In genomic region chr1:246435421-246436041, GRCh38 we compare ENCODE assay signal across 15 cellular contexts.
DNase-seq lines count a peak whose midpoint lies in the region.
"Had no signal": no experiment of that assay in that cellular context is flagged by ENCODE, and none has a peak within 500 bp of the region (broad histone marks: within the 10 kb centered on the region; RNA-seq: fewer than 3 reads in every experiment).

No MANE protein-coding gene starts in this region.

- peak overlapping the region; percentile 57 for H2AFZ ChIP-seq in ACC112 (ENCODE audit: low read length, unreplicated experiment)

- H3K9me3 ChIP-seq in adipocyte (ENCODE audit: control insufficient read depth, low read length), result no peaks in the 10 kb centered on the region
- no peaks in the 10 kb centered on the region; the same call in 1 of the 2 replicates for H3K9me3 ChIP-seq in iPS-20b (ENCODE audit: insufficient read depth, low read depth, low read length)
- H3K9me3 ChIP-seq: body of pancreas, left lung had no signal

- no peaks in the 10 kb centered on the region for H3K27me3 ChIP-seq in ACC112 (ENCODE audit: insufficient read depth, low read length)
- no peaks in the 10 kb centered on the region for H3K27me3 ChIP-seq in adipocyte (replicated peaks; ENCODE audit: control insufficient read depth, insufficient read depth, low read length)
- H3K27me3 ChIP-seq in iPS-20b (ENCODE audit: insufficient read depth, low read length), result no peaks in the 10 kb centered on the region
- H3K27me3 ChIP-seq: body of pancreas, left lung had no signal

- peak overlapping the region; percentile 55 for H3K27ac ChIP-seq in ACC112 (ENCODE audit: low read depth, low read length)
- peak overlapping the region; percentile 65 for H3K27ac ChIP-seq in iPS-20b (ENCODE audit: low read length)
- H3K27ac ChIP-seq: body of pancreas, HL-60, left lung had no signal

- H3K9ac ChIP-seq in adipocyte (ENCODE audit: low read length), result no peak overlapping the region
- H3K9ac ChIP-seq in iPS-20b (ENCODE audit: low read depth, low read length), result no peak overlapping the region

- peaks cover 4% of the 10 kb centered on the region for H3K79me2 ChIP-seq in ACC112 (ENCODE audit: control insufficient read depth, insufficient read depth, low read length, unreplicated experiment)

- H3K4me1 ChIP-seq in ACC112 (ENCODE audit: control insufficient read depth, insufficient read depth, low read length, unreplicated experiment), result peaks cover 20% of the 10 kb centered on the region
- H3K4me1 ChIP-seq in adipocyte (ENCODE audit: control insufficient read depth, insufficient read depth, low read length), result peaks cover 16% of the 10 kb centered on the region
- H3K4me1 ChIP-seq in iPS-20b (ENCODE audit: insufficient read depth, low read length), result peaks cover 20% of the 10 kb centered on the region
- H3K4me1 ChIP-seq: body of pancreas, left lung had no signal

- DNase-seq in HS-27A (ENCODE audit: low read depth), result peak; percentile 15
- DNase-seq in adipocyte (ENCODE audit: low read depth), result no peak
- no peak for DNase-seq in NOMO-1 (lab: John Stamatoyannopoulos, UW; ENCODE audit: unreplicated experiment in 2 of 2)
- DNase-seq in SKM-1 treated with dmso at 0.1 percent for 144 hours (lab: John Stamatoyannopoulos, UW; ENCODE audit: unreplicated experiment), result no peak
- DNase-seq in NCI-H187 treated with DMSO at 0.1 percent for 48 hours (lab: John Stamatoyannopoulos, UW), result no peak
- no peak for DNase-seq in activated effector memory CD4-positive, alpha-beta T cell treated with anti-CD3 and anti-CD28 coated beads, Interleukin-2, amount 50 U/mL, for 16 hours
- DNase-seq: activated CD4-positive, alpha-beta T cell treated with anti-CD3 and anti-CD28 coated beads for 1 hour; activated naive CD4-positive, alpha-beta T cell treated with anti-CD3 and anti-CD28 coated beads for 36 hours; body of pancreas; GF-D8; left lung; NCI-H82 had no signal

- H3K36me3 ChIP-seq in ACC112 (ENCODE audit: insufficient read depth, low read length), result no peaks in the 10 kb centered on the region
- no peaks in the 10 kb centered on the region for H3K36me3 ChIP-seq in adipocyte (ENCODE audit: control insufficient read depth, insufficient read depth, low read length, severe bottlenecking)
- H3K36me3 ChIP-seq in iPS-20b (ENCODE audit: insufficient read depth, low read depth, low read length), result no peaks in the 10 kb centered on the region
- H3K36me3 ChIP-seq: left lung had no signal

- H3K4me3 ChIP-seq in ACC112 (ENCODE audit: low read depth, low read length) (no peak overlapping the region), adipocyte (ENCODE audit: low read length) (peak overlapping the region; percentile 10), iPS-20b (ENCODE audit: low read length) (0 out of 2 replicates have a peak overlapping the region, but pooled peaks have one; percentile 29)
- H3K4me3 ChIP-seq: body of pancreas, left lung had no signal
